21 cellular contexts compared by ENCODE assay signal in the genomic region with DNA sequence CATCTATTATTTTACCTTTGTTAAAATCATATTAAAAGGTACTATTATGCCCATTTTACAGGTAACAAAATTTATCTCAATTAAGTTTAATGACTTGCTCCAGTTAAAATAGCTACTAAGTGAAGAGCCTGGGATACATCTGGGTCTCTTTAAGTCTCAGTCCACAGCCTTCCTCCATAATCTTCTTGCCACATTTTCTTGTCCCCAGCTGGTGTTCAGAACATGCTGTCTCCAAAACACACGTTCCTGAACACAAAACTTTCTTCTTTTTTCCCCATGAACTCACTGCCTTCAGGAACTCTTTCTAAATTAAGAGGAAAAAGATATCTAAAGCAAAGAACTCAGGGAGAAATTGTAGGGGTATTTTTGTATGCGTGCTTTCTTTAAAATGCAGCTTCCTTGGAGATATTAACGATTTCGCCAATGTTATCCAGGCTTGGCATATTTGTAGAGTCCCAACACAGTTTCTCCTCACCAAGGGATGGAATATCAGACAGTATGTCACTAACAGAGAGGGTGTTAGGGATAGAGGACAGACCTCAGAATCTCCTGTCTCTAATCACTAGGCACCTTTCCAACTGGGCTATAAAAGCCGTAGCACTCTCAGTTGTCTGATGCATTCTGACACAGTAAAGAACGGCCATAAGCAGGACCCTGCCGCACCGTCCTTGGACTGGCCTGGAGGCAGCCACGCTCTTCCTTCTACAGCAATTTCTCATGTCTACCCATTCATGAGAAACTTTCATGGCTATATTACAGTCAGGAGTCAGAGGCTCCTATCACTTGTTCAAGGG.
DNase-seq lines count a peak whose midpoint lies in the region; ATAC-seq and TF ChIP-seq lines count a peak whose summit lies in the region.
"Had no signal": no experiment of that assay in that cellular context is flagged by ENCODE, and none has a peak within 500 bp of the region (broad histone marks: within the 10 kb centered on the region; RNA-seq: fewer than 3 reads in every experiment).

No MANE protein-coding gene starts in this region.

- no peaks in the 10 kb centered on the region for H3K36me3 Mint-ChIP-seq in nephron (ENCODE audit: low read depth)

- no peaks in the 10 kb centered on the region for H3K36me3 ChIP-seq in upper lobe of right lung

- no peak overlapping the region for H3K4me3 ChIP-seq in upper lobe of right lung

- no peaks in the 10 kb centered on the region for H3K9me3 ChIP-seq in upper lobe of right lung
- H3K9me3 ChIP-seq: SK-N-SH had no signal

- ATAC-seq in Right ventricle myocardium superior (ENCODE audit: poor library complexity) (peak; percentile 94), left ventricle myocardium superior (peak; percentile 97), upper lobe of right lung (no peak), GM18519 (IDR thresholded peaks at IDR 0.05; ENCODE audit: low FRiP score, unreplicated experiment) (no peak)

- no peaks in the 10 kb centered on the region for H3K4me1 ChIP-seq in upper lobe of right lung

- TF ChIP-seq CTCF in nephron (IDR thresholded peaks at IDR 0.05; ENCODE audit: unreplicated experiment in 3 of 3), result no peak
- TF ChIP-seq CTCF in upper lobe of right lung (IDR thresholded peaks at IDR 0.05), result no peak

- intact Hi-C loops in Right ventricle myocardium superior (cut with DNase I) (no loop called here), left ventricle myocardium superior (cut with micrococcal nuclease) (no loop called here), upper lobe of right lung (cut with DNase I) (no loop called here)

- peak overlapping the region in 2 of 3 experiments; percentile 11 to 83 for H3K27ac Mint-ChIP-seq in nephron

- peaks cover 32% of the 10 kb centered on the region for H3K4me1 Mint-ChIP-seq in nephron

- H3K27ac ChIP-seq in upper lobe of right lung, result peak overlapping the region; percentile 67
- H3K27ac ChIP-seq: C4-2B had no signal

- H3K4me3 Mint-ChIP-seq in nephron, result no peak overlapping the region

- peaks cover 12% of the 10 kb centered on the region for H3K9me3 Mint-ChIP-seq in nephron

- H3K27me3 Mint-ChIP-seq in nephron (ENCODE audit: low read depth), result no peaks in the 10 kb centered on the region

- DNase-seq in Right ventricle myocardium superior (peak; percentile 50), left ventricle myocardium superior (peak; percentile 40), upper lobe of right lung (no peak), GM03348 (ENCODE audit: low spot score) (no peak), iPS-NIHi7 (ENCODE audit: extremely low spot score) (no peak)
- DNase-seq: ACHN, AML-193, DMS79, HCEC 1CT, KBM-7, NCI-H1417, NCI-H187 treated with DMSO at 0.1 percent for 48 hours, NCI-H2227 treated with DMSO at 0.1 percent for 48 hours, NCI-H510A treated with DMSO at 0.1 percent for 48 hours, NCI-H774, OCI-M1, SHP77 treated with DMSO at 0.1 percent for 48 hours, SK-N-SH had no signal

- H3K27me3 ChIP-seq in upper lobe of right lung, result no peaks in the 10 kb centered on the region

Comparison
In these comparisons a context has a peak if more than half of its experiments do, and no peak if none do; other contexts are left out.
1. ATAC-seq: peak in Right ventricle myocardium superior (single experiment) and left ventricle myocardium superior (single experiment); none in upper lobe of right lung (single experiment) and GM18519 (single experiment).
2. DNase-seq: peak in Right ventricle myocardium superior (single experiment) and left ventricle myocardium superior (single experiment); none in upper lobe of right lung (single experiment), GM03348 (single experiment) and iPS-NIHi7 (single experiment).